Comparison of ENCODE assay signal across 8 cellular contexts in the genomic region with DNA sequence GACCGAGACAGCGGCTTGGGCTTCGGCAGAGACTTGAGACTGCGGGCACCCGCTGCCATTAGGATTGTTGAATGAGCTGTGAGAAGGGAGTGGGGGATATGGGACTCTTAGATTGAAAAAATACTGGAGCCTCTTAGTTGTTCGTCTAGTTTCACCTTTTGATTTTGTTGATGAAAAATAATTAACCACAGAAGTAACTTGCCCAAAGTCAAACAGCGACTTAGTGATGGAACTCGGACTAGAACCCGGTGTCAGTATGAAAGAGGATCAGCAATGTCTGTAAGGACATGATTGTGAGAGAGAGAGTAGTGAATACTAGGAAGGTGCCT. TPM values are rescaled to one million over a fixed set of nuclear protein-coding genes. Genes with fewer than 3 reads are reported as not detected.
A peak's percentile ranks its signal among the peaks of the same experiment; 100 is the strongest.
DNase-seq lines count a peak whose midpoint lies in the region; ATAC-seq and TF ChIP-seq lines count a peak whose summit lies in the region.

No MANE protein-coding gene starts in this region.

- peaks cover 24 to 34% (median 26%) of the 10 kb centered on the region in 4 donors for H3K4me1 ChIP-seq in upper lobe of left lung

- no peaks in the 10 kb centered on the region for H3K9me3 ChIP-seq in upper lobe of left lung

- TF ChIP-seq CTCF in brain microvascular endothelial cell (IDR thresholded peaks at IDR 0.05; ENCODE audit: low read depth, low read length, missing control alignments) (no peak), lower leg skin (IDR thresholded peaks at IDR 0.05) (no peak), upper lobe of left lung (IDR thresholded peaks at IDR 0.05) (no peak)

- H3K4me3 ChIP-seq in brain microvascular endothelial cell (ENCODE audit: low read depth, low read length) (peak overlapping the region; percentile 95), lower leg skin (ENCODE audit: low read depth, poor library complexity, severe bottlenecking) (peak overlapping the region; percentile 29), upper lobe of left lung (peak overlapping the region; percentile 38 to 82 (median 74))

- ATAC-seq in upper lobe of left lung (ENCODE audit: low FRiP score in 2 of 2) = no peak

- TF ChIP-seq POLR2A in lower leg skin (IDR thresholded peaks at IDR 0.05) (no peak), upper lobe of left lung (IDR thresholded peaks at IDR 0.05) (no peak)

- intact Hi-C loops in lower leg skin (cut with DNase I; ENCODE audit: low total_unique reads) = no loop called here

- 0 to 2% methylated on average over 9 of the region's 9 CpGs for WGBS in lower leg skin, 2 donors
- 2 to 3% methylated on average over 9 of the region's 9 CpGs for WGBS in upper lobe of left lung, 2 donors

- DNase-seq in NCI-H748 (lab: John Stamatoyannopoulos, UW; ENCODE audit: unreplicated experiment) (peak; percentile 0), NCI-H748 treated with DMSO at 0.1 percent for 48 hours (lab: John Stamatoyannopoulos, UW) (no peak), brain microvascular endothelial cell (no peak), lower leg skin (ENCODE audit: low spot score in 2 of 2) (no peak), upper lobe of left lung (no peak), AML-193 (lab: John Stamatoyannopoulos, UW) (no peak), SW480 (ENCODE audit: low spot score) (no peak), UCSD-AML1 (lab: John Stamatoyannopoulos, UW; ENCODE audit: unreplicated experiment) (no peak)

- H3K27me3 ChIP-seq in brain microvascular endothelial cell (replicated peaks) (no peaks in the 10 kb centered on the region), upper lobe of left lung (no peaks in the 10 kb centered on the region)

- peak in 1 of 4 donors; percentile 9 for TF ChIP-seq EP300 in upper lobe of left lung (IDR thresholded peaks at IDR 0.05)

- in situ Hi-C loops in brain microvascular endothelial cell (cut with HindIII; ENCODE audit: low pct_ligation_motif_present, low sequenced_read_pairs) = no loop called here

- H3K36me3 ChIP-seq in brain microvascular endothelial cell (replicated peaks) (no peaks in the 10 kb centered on the region), upper lobe of left lung (no peaks in the 10 kb centered on the region)

- peak overlapping the region; percentile 57 for H3K27ac ChIP-seq in brain microvascular endothelial cell
- peak overlapping the region; percentile 68 to 96 (median 92) for H3K27ac ChIP-seq in upper lobe of left lung

RNA-seq across cellular contexts. Expression of gene GOLGB1, which starts 0.5 kb away (rescaled TPM):
- total RNA-seq in lower leg skin = 10 to 100 TPM; 42.8 to 64.3 (median 48.5) TPM
- total RNA-seq in upper lobe of left lung = 100 to 1,000 TPM in 1 of 6 donors, 10 to 100 TPM in 5; 46.4 to 116 (median 51.8) TPM

Comparison
In these comparisons a context has a peak if more than half of its experiments do, and no peak if none do; other contexts are left out.
1. H3K4me3 ChIP-seq: peak in every context shown above with its lines; median percentile 95 in brain microvascular endothelial cell; 74 in upper lobe of left lung; 29 in lower leg skin.